10 cellular contexts compared by ENCODE assay signal in genomic region chr17:44209786-44210341, GRCh38. TPM values are rescaled to one million over a fixed set of nuclear protein-coding genes. Genes with fewer than 3 reads are reported as not detected.
DNase-seq lines count a peak whose midpoint lies in the region; ATAC-seq, FAIRE-seq and TF ChIP-seq lines count a peak whose summit lies in the region.
"Had no signal": no experiment of that assay in that cellular context is flagged by ENCODE, and none has a peak within 500 bp of the region (broad histone marks: within the 10 kb centered on the region; RNA-seq: fewer than 3 reads in every experiment).

No MANE protein-coding gene starts in this region.

- H3K36me3 Mint-ChIP-seq in central memory CD8-positive, alpha-beta T cell (ENCODE audit: insufficient read depth) = peaks cover 52% of the 10 kb centered on the region

- DNase-seq in GM19239 (ENCODE audit: insufficient read length, low spot score) (no peak), MV-4-11 (lab: John Stamatoyannopoulos, UW) (peak; percentile 12), DMS53 (lab: John Stamatoyannopoulos, UW) (no peak), foreskin keratinocyte (no peak), NCI-H345 treated with DMSO at 0.1 percent for 48 hours (lab: John Stamatoyannopoulos, UW; ENCODE audit: unreplicated experiment) (no peak)
- no peak for DNase-seq in central memory CD8-positive, alpha-beta T cell (ENCODE audit: low spot score in 2 of 2)
- peak; percentile 83 for DNase-seq in stimulated activated CD4-positive, alpha-beta T cell treated with anti-CD3 and anti-CD28 coated beads, Interleukin-1b, Interleukin-23, amount 100 ng/mL, for 48 hours

- no peak for TF ChIP-seq CTCF in foreskin keratinocyte (conservative IDR thresholded peaks at IDR 0.05)

- no peak for ATAC-seq in central memory CD8-positive, alpha-beta T cell (replicated peaks; ENCODE audit: extremely low read depth, poor library complexity, severe bottlenecking)
- ATAC-seq in foreskin keratinocyte (no peak), GM18498 (IDR thresholded peaks at IDR 0.05; ENCODE audit: unreplicated experiment) (no peak)

- H3K27ac ChIP-seq in foreskin keratinocyte = no peak overlapping the region

- peaks cover 27% of the 10 kb centered on the region for H3K4me1 Mint-ChIP-seq in central memory CD8-positive, alpha-beta T cell

- peak overlapping the region; percentile 84 for H3K27ac Mint-ChIP-seq in central memory CD8-positive, alpha-beta T cell (ENCODE audit: low read depth)

- no peaks in the 10 kb centered on the region for H3K27me3 ChIP-seq in foreskin keratinocyte

- no peaks in the 10 kb centered on the region for H3K9me3 Mint-ChIP-seq in central memory CD8-positive, alpha-beta T cell

- H3K27me3 Mint-ChIP-seq in central memory CD8-positive, alpha-beta T cell = no peaks in the 10 kb centered on the region

- peak; percentile 87 for FAIRE-seq in GM19239 (lab: Jason Lieb, UNC)
- FAIRE-seq: colon had no signal

- peak overlapping the region; percentile 62 for H3K4me3 Mint-ChIP-seq in central memory CD8-positive, alpha-beta T cell

- H3K4me1 ChIP-seq in foreskin keratinocyte = peaks cover 10% of the 10 kb centered on the region

RNA-seq across cellular contexts. Expression of gene UBTF, which starts 9.6 kb away (rescaled TPM):
- total RNA-seq in foreskin keratinocyte = 49.8 and 56.0 TPM in 2 replicates
- polyA plus RNA-seq in foreskin keratinocyte = 28.8 and 32.1 TPM in 2 replicates

RNA-seq across cellular contexts. Expression of gene ATXN7L3, which starts 10.2 kb away (rescaled TPM):
- total RNA-seq in foreskin keratinocyte = 43.5 and 45.3 TPM in 2 replicates
- 26.6 and 28.7 TPM in 2 replicates for polyA plus RNA-seq in foreskin keratinocyte

RNA-seq across cellular contexts. Expression of gene TMUB2, which starts 23.1 kb away (rescaled TPM):
- 20.3 and 20.4 TPM in 2 replicates for total RNA-seq in foreskin keratinocyte
- polyA plus RNA-seq in foreskin keratinocyte = 23.7 and 25.7 TPM in 2 replicates

RNA-seq across cellular contexts. Expression of gene ASB16, which starts 39.4 kb away (rescaled TPM):
- total RNA-seq in foreskin keratinocyte = not detected in 2 replicates
- not detected in 2 replicates for polyA plus RNA-seq in foreskin keratinocyte
- total RNA-seq: pulmonary artery endothelial cell had no signal

RNA-seq across cellular contexts. Expression of gene SLC4A1, which starts 58.1 kb away (rescaled TPM):
- total RNA-seq in foreskin keratinocyte = not detected in 2 replicates
- polyA plus RNA-seq in foreskin keratinocyte = not detected in 2 replicates
- total RNA-seq: pulmonary artery endothelial cell had no signal

Comparison
In these comparisons a context has a peak if more than half of its experiments do, and no peak if none do; other contexts are left out.
1. DNase-seq: peak in MV-4-11 (single experiment) and stimulated activated CD4-positive, alpha-beta T cell treated with anti-CD3 and anti-CD28 coated beads, Interleukin-1b, Interleukin-23, amount 100 ng/mL, for 48 hours (single experiment); none in GM19239 (single experiment), central memory CD8-positive, alpha-beta T cell (0 of 2), DMS53 (single experiment), foreskin keratinocyte (0 of 2) and NCI-H345 treated with DMSO at 0.1 percent for 48 hours (single experiment).